In the genomic region with DNA sequence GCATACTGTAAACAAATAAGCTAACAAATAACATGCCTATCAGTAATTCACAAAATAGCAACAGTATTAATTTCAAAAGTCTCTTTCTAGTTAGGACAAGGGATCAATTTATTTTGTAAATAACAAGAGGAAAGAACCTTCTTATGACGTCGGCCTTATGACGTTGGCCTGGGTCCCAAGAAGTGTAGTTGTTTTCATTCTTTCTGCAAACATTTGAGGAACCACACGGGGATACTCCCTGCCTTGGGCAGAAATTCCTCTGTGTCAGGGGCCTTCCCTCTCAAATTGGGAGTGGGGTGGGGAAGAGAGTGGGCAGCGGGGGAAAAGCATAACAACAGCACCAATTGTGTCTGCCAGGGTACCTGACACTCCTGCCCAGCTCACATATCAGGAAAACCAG, we compare ENCODE assay signal across 1 cellular context.
A peak's percentile ranks its signal among the peaks of the same experiment; 100 is the strongest.
TF ChIP-seq lines count a peak whose summit lies in the region.

No MANE protein-coding gene starts in this region.

TF ChIP-seq in K562, 482 proteins besides CTCF, POLR2A, EP300 and RAD21 (continued from another document):
- TF ChIP-seq, protein P1, sequence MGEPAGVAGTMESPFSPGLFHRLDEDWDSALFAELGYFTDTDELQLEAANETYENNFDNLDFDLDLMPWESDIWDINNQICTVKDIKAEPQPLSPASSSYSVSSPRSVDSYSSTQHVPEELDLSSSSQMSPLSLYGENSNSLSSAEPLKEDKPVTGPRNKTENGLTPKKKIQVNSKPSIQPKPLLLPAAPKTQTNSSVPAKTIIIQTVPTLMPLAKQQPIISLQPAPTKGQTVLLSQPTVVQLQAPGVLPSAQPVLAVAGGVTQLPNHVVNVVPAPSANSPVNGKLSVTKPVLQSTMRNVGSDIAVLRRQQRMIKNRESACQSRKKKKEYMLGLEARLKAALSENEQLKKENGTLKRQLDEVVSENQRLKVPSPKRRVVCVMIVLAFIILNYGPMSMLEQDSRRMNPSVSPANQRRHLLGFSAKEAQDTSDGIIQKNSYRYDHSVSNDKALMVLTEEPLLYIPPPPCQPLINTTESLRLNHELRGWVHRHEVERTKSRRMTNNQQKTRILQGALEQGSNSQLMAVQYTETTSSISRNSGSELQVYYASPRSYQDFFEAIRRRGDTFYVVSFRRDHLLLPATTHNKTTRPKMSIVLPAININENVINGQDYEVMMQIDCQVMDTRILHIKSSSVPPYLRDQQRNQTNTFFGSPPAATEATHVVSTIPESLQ (CRISPR knock-in tag; IDR thresholded peaks at IDR 0.05), result no peak
- no peak for TF ChIP-seq TCF7 (IDR thresholded peaks at IDR 0.05; ENCODE audit: borderline replicate concordance)
- no peak for TF ChIP-seq ZBTB7A (IDR thresholded peaks at IDR 0.05; ENCODE audit: borderline replicate concordance, control insufficient read depth, low read depth, low read length)
- no peak for TF ChIP-seq CREB1 (IDR thresholded peaks at IDR 0.05)
- peak; percentile 18; the same call in 1 of the 2 replicates for TF ChIP-seq CREB1 (CRISPR knock-in tag; IDR thresholded peaks at IDR 0.05)
- TF ChIP-seq, protein P2, sequence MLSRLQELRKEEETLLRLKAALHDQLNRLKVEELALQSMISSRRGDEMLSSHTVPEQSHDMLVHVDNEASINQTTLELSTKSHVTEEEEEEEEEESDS (CRISPR knock-in tag; IDR thresholded peaks at IDR 0.05), result no peak
- TF ChIP-seq FOXK2 (conservative IDR thresholded peaks at IDR 0.05 in 1 of 2, IDR thresholded peaks at IDR 0.05 in 1 of 2; ENCODE audit: low read depth in 2 of 2), result no peak
- TF ChIP-seq HSF4 (CRISPR knock-in tag; IDR thresholded peaks at IDR 0.05; ENCODE audit: borderline replicate concordance), result no peak
- TF ChIP-seq, protein P3, sequence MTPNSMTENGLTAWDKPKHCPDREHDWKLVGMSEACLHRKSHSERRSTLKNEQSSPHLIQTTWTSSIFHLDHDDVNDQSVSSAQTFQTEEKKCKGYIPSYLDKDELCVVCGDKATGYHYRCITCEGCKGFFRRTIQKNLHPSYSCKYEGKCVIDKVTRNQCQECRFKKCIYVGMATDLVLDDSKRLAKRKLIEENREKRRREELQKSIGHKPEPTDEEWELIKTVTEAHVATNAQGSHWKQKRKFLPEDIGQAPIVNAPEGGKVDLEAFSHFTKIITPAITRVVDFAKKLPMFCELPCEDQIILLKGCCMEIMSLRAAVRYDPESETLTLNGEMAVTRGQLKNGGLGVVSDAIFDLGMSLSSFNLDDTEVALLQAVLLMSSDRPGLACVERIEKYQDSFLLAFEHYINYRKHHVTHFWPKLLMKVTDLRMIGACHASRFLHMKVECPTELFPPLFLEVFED (CRISPR knock-in tag; conservative IDR thresholded peaks at IDR 0.05), result no peak
- TF ChIP-seq ARID2 (IDR thresholded peaks at IDR 0.05), result no peak
- no peak for TF ChIP-seq ILF3 (IDR thresholded peaks at IDR 0.05; ENCODE audit: borderline replicate concordance)
- no peak for TF ChIP-seq ATF1 (CRISPR knock-in tag; IDR thresholded peaks at IDR 0.05)
- peak; percentile 27; the same call in 1 of the 2 replicates for TF ChIP-seq ATF1 (tag; IDR thresholded peaks at IDR 0.05)
- no peak for TF ChIP-seq PML (IDR thresholded peaks at IDR 0.05; ENCODE audit: low read length)
- TF ChIP-seq XRCC5 (IDR thresholded peaks at IDR 0.05; ENCODE audit: low read depth, low read length), result no peak
- 0 out of 2 replicates have a peak, but pooled peaks have one; percentile 24 for TF ChIP-seq CREM (IDR thresholded peaks at IDR 0.05; ENCODE audit: low read depth)
TF ChIP-seq in K562: peak in this region for 3.
